Comparison of ENCODE assay signal across 12 cellular contexts in genomic region chr2:162245737-162246136, GRCh38. TPM values are rescaled to one million over a fixed set of nuclear protein-coding genes. Genes with fewer than 3 reads are reported as not detected.
A peak's percentile ranks its signal among the peaks of the same experiment; 100 is the strongest.
DNase-seq lines count a peak whose midpoint lies in the region; ATAC-seq, FAIRE-seq and TF ChIP-seq lines count a peak whose summit lies in the region.
"Had no signal": no experiment of that assay in that cellular context is flagged by ENCODE, and none has a peak within 500 bp of the region (broad histone marks: within the 10 kb centered on the region; RNA-seq: fewer than 3 reads in every experiment).

No MANE protein-coding gene starts in this region.

- no peak for TF ChIP-seq POLR2A in endothelial cell of umbilical vein (IDR thresholded peaks at IDR 0.05; ENCODE audit: low read depth, low read length)

- no peaks in the 10 kb centered on the region for H3K27me3 ChIP-seq in endothelial cell of umbilical vein (ENCODE audit: control insufficient read depth in 2 of 2, insufficient read depth in 2 of 2, low read length in 2 of 2)
- H3K27me3 ChIP-seq: BLaER1 treated with 17β-estradiol and CSF1 and Interleukin-3, amounts not matched to agents 10 nM and 100 nM had no signal

- H3K9me3 Mint-ChIP-seq in nephron = peaks cover 13% of the 10 kb centered on the region

- H3K9me1 ChIP-seq in endothelial cell of umbilical vein (replicated peaks; ENCODE audit: control insufficient read depth, extremely low read depth, insufficient read depth, low read length) = no peaks in the 10 kb centered on the region

- H3K4me1 Mint-ChIP-seq in nephron = peaks cover 37% of the 10 kb centered on the region
- H3K4me1 Mint-ChIP-seq: activated B cell treated with CpG ODN at 0.5 μM for 24 hours had no signal

- no peak overlapping the region for H3K4me3 ChIP-seq in AG10803 (ENCODE audit: low read length)
- H3K4me3 ChIP-seq in endothelial cell of umbilical vein (replicated peaks in 1 of 3; ENCODE audit: insufficient read depth in 1 of 3, low read depth in 1 of 3, low read length in 3 of 3) = no peak overlapping the region
- H3K4me3 ChIP-seq: BLaER1 treated with 17β-estradiol and CSF1 and Interleukin-3, amounts not matched to agents 10 nM and 100 nM; SK-N-MC had no signal

- ATAC-seq in GM18502 (IDR thresholded peaks at IDR 0.05; ENCODE audit: poor library complexity, unreplicated experiment) (no peak), GM21723 (IDR thresholded peaks at IDR 0.05; ENCODE audit: unreplicated experiment) (no peak)

- no peak for FAIRE-seq in endothelial cell of umbilical vein (lab: Jason Lieb, UNC)

- no peaks in the 10 kb centered on the region for H4K20me1 ChIP-seq in endothelial cell of umbilical vein (replicated peaks; ENCODE audit: control insufficient read depth, extremely low read depth, insufficient read depth, low read length)
- H4K20me1 ChIP-seq: BLaER1 treated with 17β-estradiol and CSF1 and Interleukin-3, amounts not matched to agents 10 nM and 100 nM had no signal

- no TSS peak for BruUV-seq in endothelial cell of umbilical vein (replicated peaks; lab: Mats Ljungman, UMichigan)

- no peaks in the 10 kb centered on the region for H3K36me3 ChIP-seq in endothelial cell of umbilical vein (ENCODE audit: control insufficient read depth in 2 of 2, extremely low read depth in 1 of 2, insufficient read depth in 2 of 2, low read length in 2 of 2)
- H3K36me3 ChIP-seq: BLaER1 treated with 17β-estradiol and CSF1 and Interleukin-3, amounts not matched to agents 10 nM and 100 nM had no signal

- H3K4me3 Mint-ChIP-seq in nephron = no peak overlapping the region
- H3K4me3 Mint-ChIP-seq: activated B cell treated with CpG ODN at 0.5 μM for 24 hours had no signal

- CTCF ChIA-PET in endothelial cell of umbilical vein (lab: Charles Lee) = interaction anchor here (1.3 to 2.8 kb wide), 4 partner anchors 10 to 52 kb away, joined by 5 to 22 read pairs (median 12); no protein-coding TSS in a partner anchor

- peaks cover 19% of the 10 kb centered on the region for H3K4me1 ChIP-seq in endothelial cell of umbilical vein (ENCODE audit: control insufficient read depth, extremely low read depth, insufficient read depth, low read length)
- H3K4me1 ChIP-seq: BLaER1 treated with 17β-estradiol and CSF1 and Interleukin-3, amounts not matched to agents 10 nM and 100 nM had no signal

- H3K9ac ChIP-seq in endothelial cell of umbilical vein (replicated peaks; ENCODE audit: extremely low read depth, insufficient read depth, low read length) = no peak overlapping the region
- H3K9ac ChIP-seq: BLaER1 treated with 17β-estradiol and CSF1 and Interleukin-3, amounts not matched to agents 10 nM and 100 nM had no signal

- H3K27me3 Mint-ChIP-seq in nephron (ENCODE audit: low read depth) = no peaks in the 10 kb centered on the region

- no peaks in the 10 kb centered on the region for H3K9me3 ChIP-seq in endothelial cell of umbilical vein (replicated peaks; ENCODE audit: control insufficient read depth, insufficient read depth, low read length)

- H2AFZ ChIP-seq in endothelial cell of umbilical vein (ENCODE audit: low read depth, low read length) = peak overlapping the region; percentile 21

- H3K79me2 ChIP-seq in endothelial cell of umbilical vein (ENCODE audit: control insufficient read depth, insufficient read depth, low read length) = no peaks in the 10 kb centered on the region

- dilution Hi-C loops in endothelial cell of umbilical vein (cut with MboI; ENCODE audit: extremely low pct_ligation_motif_present, low sequenced_read_pairs) = no loop called here

- H3K27ac Mint-ChIP-seq in nephron = peak overlapping the region; percentile 54 to 94 (median 77)
- H3K27ac Mint-ChIP-seq: activated B cell treated with CpG ODN at 0.5 μM for 24 hours had no signal

- H3K36me3 Mint-ChIP-seq in nephron (ENCODE audit: low read depth) = no peaks in the 10 kb centered on the region

- no peak overlapping the region for H3K4me2 ChIP-seq in endothelial cell of umbilical vein (ENCODE audit: insufficient read depth, low read length)
- H3K4me2 ChIP-seq: BLaER1 treated with 17β-estradiol and CSF1 and Interleukin-3, amounts not matched to agents 10 nM and 100 nM had no signal

- H3K27ac ChIP-seq in endothelial cell of umbilical vein (ENCODE audit: insufficient read depth, low read depth, low read length) = no peak overlapping the region
- H3K27ac ChIP-seq: BLaER1 treated with 17β-estradiol and CSF1 and Interleukin-3, amounts not matched to agents 10 nM and 100 nM; SK-N-MC had no signal

- TF ChIP-seq CTCF in AG10803 (conservative IDR thresholded peaks at IDR 0.05; ENCODE audit: low read length) = no peak
- TF ChIP-seq CTCF in endothelial cell of umbilical vein (IDR thresholded peaks at IDR 0.05; ENCODE audit: extremely low read depth in 1 of 2, insufficient read depth in 1 of 2, low read depth in 1 of 2, low read length in 2 of 2) = no peak
- TF ChIP-seq CTCF in nephron (IDR thresholded peaks at IDR 0.05; ENCODE audit: unreplicated experiment in 3 of 3) = no peak

- POLR2A ChIA-PET in endothelial cell of umbilical vein (lab: Charles Lee) = no interaction called here

- intact Hi-C loops in endothelial cell of umbilical vein (cut with micrococcal nuclease) = no loop called here

- peak; percentile 84 for DNase-seq in AG10803 (ENCODE audit: low read depth)
- DNase-seq in NCI-H226 = peak; percentile 58
- no peak for DNase-seq in endothelial cell of umbilical vein (ENCODE audit: low read depth, low spot score)
- DNase-seq in HUDEP-2 (lab: John Stamatoyannopoulos, UW; ENCODE audit: unreplicated experiment in 76 of 76) = no peak
- DNase-seq in activated naive CD4-positive, alpha-beta T cell (lab: John Stamatoyannopoulos, UW) = no peak
- DNase-seq: activated B cell treated with CpG ODN at 0.5 μM for 24 hours, NCI-H524 treated with DMSO at 0.1 percent for 48 hours had no signal

TF ChIP-seq in endothelial cell of umbilical vein, 7 proteins besides CTCF, POLR2A, EP300 and RAD21:
- TF ChIP-seq EZH2 (IDR thresholded peaks at IDR 0.05; ENCODE audit: borderline replicate concordance, low read depth, low read length, severe bottlenecking) (no peak), MYC (IDR thresholded peaks at IDR 0.05; ENCODE audit: low read depth, low read length) (no peak), JUN (IDR thresholded peaks at IDR 0.05; ENCODE audit: borderline replicate concordance, insufficient read depth, insufficient read length, low read depth) (no peak), POLR2AphosphoS5 (IDR thresholded peaks at IDR 0.05; ENCODE audit: insufficient read depth, low read depth, low read length) (no peak), FOS (IDR thresholded peaks at IDR 0.05; ENCODE audit: borderline replicate concordance, insufficient read depth, low read length) (no peak), GATA2 (IDR thresholded peaks at IDR 0.05; ENCODE audit: insufficient read depth, insufficient read length, low read depth, low read length) (no peak)
- TF ChIP-seq, protein P1, sequence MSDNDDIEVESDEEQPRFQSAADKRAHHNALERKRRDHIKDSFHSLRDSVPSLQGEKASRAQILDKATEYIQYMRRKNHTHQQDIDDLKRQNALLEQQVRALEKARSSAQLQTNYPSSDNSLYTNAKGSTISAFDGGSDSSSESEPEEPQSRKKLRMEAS (IDR thresholded peaks at IDR 0.05; ENCODE audit: insufficient read depth, insufficient read length) = no peak

RNA-seq across cellular contexts. Expression of gene FAP, which starts 2.5 kb away (rescaled TPM):
- 2.0 TPM in 1 of 2 replicates, not detected in the other for total RNA-seq in endothelial cell of umbilical vein
- 0.96 and 1.1 TPM in 2 replicates for polyA plus RNA-seq in endothelial cell of umbilical vein
- polyA plus RNA-seq in endothelial cell of umbilical vein (2011; cell fraction: cytosol; rRNA removed) = 0.63 and 0.68 TPM in 2 replicates
- polyA plus RNA-seq in endothelial cell of umbilical vein (2011; cell fraction: nucleus; rRNA removed) = 3.1 and 4.5 TPM in 2 replicates
- 1.7 and 2.7 TPM in 2 replicates for polyA plus RNA-seq in endothelial cell of umbilical vein (2012)
- polyA minus RNA-seq in endothelial cell of umbilical vein = 2.1 and 6.6 TPM in 2 replicates
- polyA minus RNA-seq in endothelial cell of umbilical vein (2011; cell fraction: cytosol; rRNA and poly(A)+ RNA removed) = not detected
- 2.3 and 2.8 TPM in 2 replicates for polyA minus RNA-seq in endothelial cell of umbilical vein (2011; cell fraction: nucleus; rRNA and poly(A)+ RNA removed)
- total RNA-seq: activated B cell treated with CpG ODN at 0.5 μM for 24 hours had no signal

Comparison
In these comparisons a context has a peak if more than half of its experiments do, and no peak if none do; other contexts are left out.
1. DNase-seq: peak in AG10803 (single experiment) and NCI-H226 (single experiment); none in endothelial cell of umbilical vein (single experiment), HUDEP-2 (0 of 76) and activated naive CD4-positive, alpha-beta T cell (0 of 4).